ENCODE assay signal across 12 cellular contexts in genomic region chr19:1325568-1326294, GRCh38. TPM values are rescaled to one million over a fixed set of nuclear protein-coding genes. Genes with fewer than 3 reads are reported as not detected.
A peak's percentile ranks its signal among the peaks of the same experiment; 100 is the strongest.
DNase-seq lines count a peak whose midpoint lies in the region; ATAC-seq and TF ChIP-seq lines count a peak whose summit lies in the region.
"Had no signal": no experiment of that assay in that cellular context is flagged by ENCODE, and none has a peak within 500 bp of the region (broad histone marks: within the 10 kb centered on the region; RNA-seq: fewer than 3 reads in every experiment).

No MANE protein-coding gene starts in this region.

- H3K27ac Mint-ChIP-seq in activated T-cell treated with anti-CD3 and anti-CD28 coated beads, Interleukin-2, amount 50 U/mL, for 72 hours = no peak overlapping the region

- no peaks in the 10 kb centered on the region for H3K36me3 ChIP-seq in iPS-20b (ENCODE audit: insufficient read depth, low read depth, low read length)

- peaks cover 10% of the 10 kb centered on the region for H3K27me3 ChIP-seq in iPS-20b (ENCODE audit: insufficient read depth, low read length)

- TF ChIP-seq CTCF in astrocyte of the cerebellum (IDR thresholded peaks at IDR 0.05; ENCODE audit: low read depth, low read length, missing control alignments) = no peak

- H3K27me3 Mint-ChIP-seq in activated T-cell treated with anti-CD3 and anti-CD28 coated beads, Interleukin-2, amount 50 U/mL, for 72 hours (ENCODE audit: low read depth) = peaks cover 27% of the 10 kb centered on the region

- H3K27ac ChIP-seq in iPS-20b (ENCODE audit: low read length) (no peak overlapping the region), substantia nigra (ENCODE audit: low read depth, low read length, poor library complexity, severe bottlenecking) (peak overlapping the region; percentile 35)

- H3K9ac ChIP-seq in iPS-20b (ENCODE audit: low read depth, low read length) = no peak overlapping the region

- DNase-seq in activated T-cell treated with anti-CD3 and anti-CD28 coated beads, Interleukin-2, amount 50 U/mL, for 72 hours = no peak
- DNase-seq in activated T-cell treated with anti-CD3 and anti-CD28 coated beads for 4 hours (no peak), astrocyte of the cerebellum (ENCODE audit: low read depth) (no peak), substantia nigra (lab: John Stamatoyannopoulos, UW) (peak in 4 of 49 donors; percentile 16 to 65 (median 20)), inferior parietal cortex (ENCODE audit: extremely low spot score) (no peak)
- DNase-seq: GF-D8, H9 had no signal

- no peaks in the 10 kb centered on the region for H3K4me1 ChIP-seq in iPS-20b (ENCODE audit: insufficient read depth, low read length)

- in situ Hi-C loops in astrocyte of the cerebellum (cut with HindIII; ENCODE audit: low sequenced_read_pairs) = no loop called here

- peak overlapping the region; percentile 27 for H3K4me3 ChIP-seq in astrocyte of the cerebellum (ENCODE audit: low read depth, low read length)
- peak overlapping the region; percentile 65; the same call in 1 of the 2 replicates for H3K4me3 ChIP-seq in iPS-20b (ENCODE audit: low read length)

- no peaks in the 10 kb centered on the region for H3K9me3 ChIP-seq in iPS-20b (ENCODE audit: insufficient read depth, low read depth, low read length)

- H3K4me1 Mint-ChIP-seq in activated T-cell treated with anti-CD3 and anti-CD28 coated beads, Interleukin-2, amount 50 U/mL, for 72 hours (ENCODE audit: low read depth) = no peaks in the 10 kb centered on the region

- H3K36me3 Mint-ChIP-seq in activated T-cell treated with anti-CD3 and anti-CD28 coated beads, Interleukin-2, amount 50 U/mL, for 72 hours (ENCODE audit: insufficient read depth in 2 of 2) = peaks cover 0 to 2% of the 10 kb centered on the region in 2 donors

- H3K4me3 Mint-ChIP-seq in activated T-cell treated with anti-CD3 and anti-CD28 coated beads, Interleukin-2, amount 50 U/mL, for 72 hours = peak overlapping the region; percentile 69 to 78
- H3K4me3 Mint-ChIP-seq: H9 had no signal

- no peaks in the 10 kb centered on the region for H3K9me3 Mint-ChIP-seq in activated T-cell treated with anti-CD3 and anti-CD28 coated beads, Interleukin-2, amount 50 U/mL, for 72 hours
- H3K9me3 Mint-ChIP-seq: H9 had no signal

- ATAC-seq in activated T-cell treated with anti-CD3 and anti-CD28 coated beads, Interleukin-2, amount 50 U/mL, for 72 hours (replicated peaks in 1 of 2) = no peak
- ATAC-seq in HG03521 (IDR thresholded peaks at IDR 0.05; ENCODE audit: unreplicated experiment) (no peak), GM21786 (IDR thresholded peaks at IDR 0.05; ENCODE audit: unreplicated experiment) (no peak)

RNA-seq across cellular contexts. Expression of gene EFNA2, which starts 40.1 kb away (rescaled TPM):
- not detected for total RNA-seq in activated T-cell treated with anti-CD3 and anti-CD28 coated beads, Interleukin-2, amount 50 U/mL, for 72 hours
- total RNA-seq: aorta, mononuclear cell had no signal

RNA-seq across cellular contexts. Expression of gene FAM174C, which starts 50.4 kb away (rescaled TPM):
- 10 to 100 TPM; 59.8 to 69.1 TPM for total RNA-seq in activated T-cell treated with anti-CD3 and anti-CD28 coated beads, Interleukin-2, amount 50 U/mL, for 72 hours

RNA-seq across cellular contexts. Expression of gene CIRBP, which starts 56.6 kb away (rescaled TPM):
- 100 to 1,000 TPM; 400 to 456 TPM for total RNA-seq in activated T-cell treated with anti-CD3 and anti-CD28 coated beads, Interleukin-2, amount 50 U/mL, for 72 hours

RNA-seq across cellular contexts. Expression of gene NDUFS7, which starts 58.0 kb away (rescaled TPM):
- total RNA-seq in activated T-cell treated with anti-CD3 and anti-CD28 coated beads, Interleukin-2, amount 50 U/mL, for 72 hours = 100 to 1,000 TPM in 1 of 2 donors, 10 to 100 TPM in 1; 96.5 to 107 TPM
